11 cellular contexts compared by ENCODE assay signal in the genomic region with DNA sequence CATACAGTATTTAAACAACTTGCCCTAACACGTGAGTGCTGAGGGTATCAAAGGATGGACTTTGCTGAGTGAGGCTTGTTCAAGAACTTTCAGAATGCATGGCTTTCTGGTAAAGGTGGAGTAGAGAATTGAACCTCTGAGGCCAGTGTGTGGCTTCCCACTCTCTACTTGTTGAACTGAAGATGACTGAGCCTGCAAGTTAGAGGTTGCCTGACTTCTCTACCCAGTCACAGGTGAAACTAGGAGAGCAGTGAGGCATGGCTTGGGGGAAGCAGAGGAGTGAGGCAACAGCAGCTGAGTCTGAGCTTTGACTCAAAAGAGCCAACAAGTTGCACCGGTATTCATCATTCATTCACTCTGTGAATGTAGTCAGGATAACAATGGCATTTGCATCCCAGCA.
DNase-seq lines count a peak whose midpoint lies in the region; ATAC-seq, FAIRE-seq and TF ChIP-seq lines count a peak whose summit lies in the region.
"Had no signal": no experiment of that assay in that cellular context is flagged by ENCODE, and none has a peak within 500 bp of the region (broad histone marks: within the 10 kb centered on the region; RNA-seq: fewer than 3 reads in every experiment).

No MANE protein-coding gene starts in this region.

- no peak overlapping the region for H3K4me3 ChIP-seq in mammary epithelial cell (replicated peaks in 1 of 3; ENCODE audit: insufficient read depth in 1 of 3, low read depth in 2 of 3, low read length in 3 of 3)
- H3K4me3 ChIP-seq in lower lobe of right lung = no peak overlapping the region
- H3K4me3 ChIP-seq: ovary, thoracic aorta had no signal

- no peak overlapping the region for H3K4me2 ChIP-seq in mammary epithelial cell (ENCODE audit: insufficient read depth, low read depth, low read length)

- in situ Hi-C loops in mammary epithelial cell (cut with MboI; ENCODE audit: low sequenced_read_pairs in 2 of 2) = no loop called here

- H3K36me3 Mint-ChIP-seq in MCF 10A (ENCODE audit: insufficient read depth, unreplicated experiment) (no peaks in the 10 kb centered on the region), progenitor cell of endocrine pancreas (ENCODE audit: insufficient read depth) (peaks cover 4% of the 10 kb centered on the region)

- no peaks in the 10 kb centered on the region for H4K20me1 ChIP-seq in mammary epithelial cell (ENCODE audit: insufficient read depth, low read length)

- peaks cover 6% of the 10 kb centered on the region for H3K9me3 Mint-ChIP-seq in MCF 10A (ENCODE audit: unreplicated experiment)
- peaks cover 12% of the 10 kb centered on the region for H3K9me3 Mint-ChIP-seq in progenitor cell of endocrine pancreas (ENCODE audit: low read depth)

- POLR2A ChIA-PET in MCF 10A (lab: Yijun Ruan, JAX) = no interaction called here

- FAIRE-seq in HTR-8/SVneo (lab: Jason Lieb, UNC) = no peak

- dilution Hi-C loops in mammary epithelial cell (cut with HindIII; ENCODE audit: low sequenced_read_pairs) = no loop called here

- TF ChIP-seq CTCF in mammary epithelial cell (conservative IDR thresholded peaks at IDR 0.05 in 1 of 2, IDR thresholded peaks at IDR 0.05 in 1 of 2; ENCODE audit: extremely low read depth in 1 of 2, insufficient read depth in 1 of 2, low read depth in 1 of 2, low read length in 2 of 2) (no peak), MCF 10A (IDR thresholded peaks at IDR 0.05; ENCODE audit: unreplicated experiment) (no peak), progenitor cell of endocrine pancreas (IDR thresholded peaks at IDR 0.05; ENCODE audit: unreplicated experiment) (no peak), lower lobe of right lung (IDR thresholded peaks at IDR 0.05) (no peak)

- H3K27me3 Mint-ChIP-seq in MCF 10A (ENCODE audit: insufficient read depth, unreplicated experiment) (no peaks in the 10 kb centered on the region), progenitor cell of endocrine pancreas (peaks cover 25% of the 10 kb centered on the region)

- H2AFZ ChIP-seq in mammary epithelial cell (ENCODE audit: low read depth, low read length) = no peak overlapping the region

- H3K27ac Mint-ChIP-seq in MCF 10A (ENCODE audit: low read depth, unreplicated experiment) (no peak overlapping the region), progenitor cell of endocrine pancreas (peak overlapping the region; percentile 82)

- H3K4me3 Mint-ChIP-seq in MCF 10A (ENCODE audit: unreplicated experiment) (no peak overlapping the region), progenitor cell of endocrine pancreas (ENCODE audit: low read depth) (no peak overlapping the region)

- peaks cover 26% of the 10 kb centered on the region for H3K4me1 ChIP-seq in mammary epithelial cell (ENCODE audit: insufficient read depth, low read length)
- no peaks in the 10 kb centered on the region for H3K4me1 ChIP-seq in lower lobe of right lung

- BruUV-seq in mammary epithelial cell (replicated peaks; lab: Mats Ljungman, UMichigan) = no TSS peak
- BruUV-seq in MCF 10A (replicated peaks; lab: Mats Ljungman, UMichigan) = no TSS peak

- DNase-seq in mammary epithelial cell (peak; percentile 73), MCF 10A (ENCODE audit: unreplicated experiment) (no peak), progenitor cell of endocrine pancreas (ENCODE audit: low spot score, unreplicated experiment) (no peak), HTR-8/SVneo (ENCODE audit: insufficient read length, low spot score) (no peak), NCI-H1436 treated with DMSO at 0.1 percent for 48 hours (lab: John Stamatoyannopoulos, UW) (no peak), lower lobe of right lung (no peak)
- DNase-seq: ovary had no signal

- no peaks in the 10 kb centered on the region for H3K4me1 Mint-ChIP-seq in MCF 10A (ENCODE audit: insufficient read depth, unreplicated experiment)
- H3K4me1 Mint-ChIP-seq in progenitor cell of endocrine pancreas (ENCODE audit: low read depth) = peaks cover 25% of the 10 kb centered on the region

- ATAC-seq in GM21737 (IDR thresholded peaks at IDR 0.05; ENCODE audit: unreplicated experiment) (peak; percentile 100), HG03457 (IDR thresholded peaks at IDR 0.05; ENCODE audit: unreplicated experiment) (peak; percentile 99), lower lobe of right lung (no peak)

- H3K9me3 ChIP-seq in mammary epithelial cell (replicated peaks; ENCODE audit: insufficient read depth, low read length) (no peaks in the 10 kb centered on the region), lower lobe of right lung (peaks cover 9% of the 10 kb centered on the region)
- H3K9me3 ChIP-seq: ovary, thoracic aorta had no signal

- CTCF ChIA-PET in mammary epithelial cell (lab: Charles Lee; ENCODE audit: low non-redundant PET) (no interaction called here), MCF 10A (lab: Yijun Ruan, JAX) (interaction anchor here (0.6 to 1.3 kb wide), 2 partner anchors 11 to 1220 kb away, joined by 3 to 4 read pairs; no protein-coding TSS in a partner anchor)

- H3K27me3 ChIP-seq in mammary epithelial cell (ENCODE audit: insufficient read depth, low read length) (no peaks in the 10 kb centered on the region), lower lobe of right lung (ENCODE audit: low read depth) (no peaks in the 10 kb centered on the region)
- H3K27me3 ChIP-seq: ovary had no signal

- no peaks in the 10 kb centered on the region for H3K36me3 ChIP-seq in mammary epithelial cell (ENCODE audit: insufficient read depth, low read length)
- no peaks in the 10 kb centered on the region for H3K36me3 ChIP-seq in lower lobe of right lung
- H3K36me3 ChIP-seq: ovary, thoracic aorta had no signal

- no peaks in the 10 kb centered on the region for H3K79me2 ChIP-seq in mammary epithelial cell (ENCODE audit: insufficient read depth, low read length)

- 65% methylated on average over 2 of the region's 2 CpGs for WGBS in mammary epithelial cell (ENCODE audit: low coverage, missing lambda C conversion rate)

- intact Hi-C loops in mammary epithelial cell (cut with micrococcal nuclease) = no loop called here
- intact Hi-C loops in MCF 10A (cut with micrococcal nuclease) = no loop called here
- intact Hi-C loops in lower lobe of right lung (cut with DNase I) = no loop called here

- no peak overlapping the region for H3K27ac ChIP-seq in mammary epithelial cell (ENCODE audit: insufficient read depth, low read depth, low read length)
- H3K27ac ChIP-seq in lower lobe of right lung = no peak overlapping the region
- H3K27ac ChIP-seq: C4-2B, ovary, thoracic aorta had no signal

- H3K9ac ChIP-seq in mammary epithelial cell (ENCODE audit: insufficient read depth, low read length) = no peak overlapping the region

Comparison
In these comparisons a context has a peak if more than half of its experiments do, and no peak if none do; other contexts are left out.
1. ATAC-seq: peak in GM21737 (single experiment) and HG03457 (single experiment); none in lower lobe of right lung (0 of 2).